Comparison of ENCODE assay signal across 9 cellular contexts in the genomic region with DNA sequence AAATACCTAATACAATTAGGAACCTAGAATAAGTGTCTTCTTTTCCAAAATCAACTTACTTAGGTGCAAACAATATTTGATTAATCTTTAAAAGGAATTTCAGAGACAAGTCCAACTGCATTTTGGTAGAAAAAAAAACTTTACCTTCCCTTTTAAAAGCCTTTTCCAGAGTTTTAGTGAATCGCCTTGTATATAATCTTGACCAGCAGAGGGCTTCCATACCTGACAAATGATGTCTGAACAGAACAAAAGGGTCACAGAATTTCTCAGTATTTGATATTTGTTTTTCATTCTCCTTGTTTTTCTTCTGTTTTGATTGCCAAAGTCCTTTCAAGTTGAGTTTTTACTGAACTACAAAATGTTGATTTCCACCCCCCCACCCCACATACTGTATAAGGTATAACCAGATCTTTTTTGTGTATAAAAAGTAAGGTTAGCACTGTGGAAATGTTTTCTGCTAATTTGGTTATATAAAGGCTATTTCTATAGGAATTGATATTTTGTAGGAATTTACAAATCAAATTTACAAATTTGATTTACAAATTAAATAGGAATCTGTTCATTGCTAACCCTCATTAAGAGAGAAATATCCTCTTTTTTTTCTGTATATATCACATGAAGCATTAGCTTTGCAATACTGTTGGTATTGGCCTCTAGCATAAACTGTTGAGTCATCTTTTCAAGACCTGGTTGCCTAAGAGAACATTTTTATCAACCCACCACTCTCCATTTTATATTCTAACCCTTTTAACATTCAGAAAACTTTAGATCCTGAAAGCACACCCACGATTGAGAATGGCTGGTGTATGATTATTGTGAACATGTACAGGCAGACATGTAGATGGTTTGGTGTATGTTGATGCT.
DNase-seq lines count a peak whose midpoint lies in the region; ATAC-seq, FAIRE-seq and TF ChIP-seq lines count a peak whose summit lies in the region.
"Had no signal": no experiment of that assay in that cellular context is flagged by ENCODE, and none has a peak within 500 bp of the region (broad histone marks: within the 10 kb centered on the region; RNA-seq: fewer than 3 reads in every experiment).

No MANE protein-coding gene starts in this region.

- H3K27ac ChIP-seq in brain microvascular endothelial cell, result no peak overlapping the region
- H3K27ac ChIP-seq: SJSA1 had no signal

- in situ Hi-C loops in brain microvascular endothelial cell (cut with HindIII; ENCODE audit: low pct_ligation_motif_present, low sequenced_read_pairs), result no loop called here

- TF ChIP-seq CTCF in brain microvascular endothelial cell (IDR thresholded peaks at IDR 0.05; ENCODE audit: low read depth, low read length, missing control alignments) (peak; percentile 50), nephron (IDR thresholded peaks at IDR 0.05; ENCODE audit: unreplicated experiment in 3 of 3) (peak; percentile 65 to 77 (median 70)), CD14-positive monocyte (IDR thresholded peaks at IDR 0.05) (no peak)

- TF ChIP-seq RAD21 in Ishikawa (IDR thresholded peaks at IDR 0.05; ENCODE audit: low read depth), result peak; percentile 57

- peak; percentile 51 for FAIRE-seq in G401.6 (lab: Jason Lieb, UNC)

- H3K4me1 Mint-ChIP-seq in nephron, result peaks cover 22% of the 10 kb centered on the region
- no peaks in the 10 kb centered on the region for H3K4me1 Mint-ChIP-seq in CD14-positive monocyte

- ATAC-seq in GM18520 (IDR thresholded peaks at IDR 0.05; ENCODE audit: unreplicated experiment) (no peak), HG03571 (IDR thresholded peaks at IDR 0.05; ENCODE audit: unreplicated experiment) (no peak), HG02623 (IDR thresholded peaks at IDR 0.05; ENCODE audit: unreplicated experiment) (no peak)

- intact Hi-C loops in CD14-positive monocyte (cut with micrococcal nuclease), result no loop called here

- TF ChIP-seq EP300 in Ishikawa (IDR thresholded peaks at IDR 0.05; ENCODE audit: borderline replicate concordance), result no peak

- H3K4me3 Mint-ChIP-seq in nephron (no peak overlapping the region), CD14-positive monocyte (no peak overlapping the region)

- H3K36me3 Mint-ChIP-seq in nephron (ENCODE audit: low read depth), result peaks cover 4% of the 10 kb centered on the region
- H3K36me3 Mint-ChIP-seq in CD14-positive monocyte, result no peaks in the 10 kb centered on the region

- H3K27ac Mint-ChIP-seq in nephron (peak overlapping the region; percentile 46 to 58 (median 50)), CD14-positive monocyte (no peak overlapping the region)

- DNase-seq in brain microvascular endothelial cell (peak; percentile 41), CD14-positive monocyte (ENCODE audit: low spot score) (no peak)

- no peaks in the 10 kb centered on the region for H3K9me3 Mint-ChIP-seq in nephron
- H3K9me3 Mint-ChIP-seq in CD14-positive monocyte, result peaks cover 0 to 6% (median 0%) of the 10 kb centered on the region in 7 donors

- no peak overlapping the region for H3K4me3 ChIP-seq in brain microvascular endothelial cell (ENCODE audit: low read depth, low read length)
- H3K4me3 ChIP-seq: SJSA1 had no signal

- H3K27me3 ChIP-seq in brain microvascular endothelial cell (replicated peaks), result no peaks in the 10 kb centered on the region
- H3K27me3 ChIP-seq: SJSA1 had no signal

- peaks cover 5% of the 10 kb centered on the region for H3K27me3 Mint-ChIP-seq in nephron (ENCODE audit: low read depth)
- H3K27me3 Mint-ChIP-seq in CD14-positive monocyte (ENCODE audit: low read depth in 3 of 3), result peaks cover 0 to 5% (median 3%) of the 10 kb centered on the region in 3 donors

- H3K36me3 ChIP-seq in brain microvascular endothelial cell (replicated peaks), result no peaks in the 10 kb centered on the region
- H3K36me3 ChIP-seq: SJSA1 had no signal

TF ChIP-seq in Ishikawa, 13 proteins besides CTCF, POLR2A, EP300 and RAD21:
- TF ChIP-seq ZBTB7A (IDR thresholded peaks at IDR 0.05; ENCODE audit: low read depth) (no peak), CEBPB (IDR thresholded peaks at IDR 0.05) (no peak), TEAD4 (IDR thresholded peaks at IDR 0.05) (no peak), TCF12 (IDR thresholded peaks at IDR 0.05; ENCODE audit: low read depth) (no peak), CREB1 (IDR thresholded peaks at IDR 0.05; ENCODE audit: low read depth) (no peak), YY1 (IDR thresholded peaks at IDR 0.05; ENCODE audit: low read depth) (no peak), NFIC (IDR thresholded peaks at IDR 0.05) (no peak), FOXM1 (IDR thresholded peaks at IDR 0.05; ENCODE audit: borderline replicate concordance, low read depth) (no peak), TAF1 (IDR thresholded peaks at IDR 0.05; ENCODE audit: low read depth) (no peak), EGR1 (IDR thresholded peaks at IDR 0.05) (no peak)
- TF ChIP-seq, protein P1, sequence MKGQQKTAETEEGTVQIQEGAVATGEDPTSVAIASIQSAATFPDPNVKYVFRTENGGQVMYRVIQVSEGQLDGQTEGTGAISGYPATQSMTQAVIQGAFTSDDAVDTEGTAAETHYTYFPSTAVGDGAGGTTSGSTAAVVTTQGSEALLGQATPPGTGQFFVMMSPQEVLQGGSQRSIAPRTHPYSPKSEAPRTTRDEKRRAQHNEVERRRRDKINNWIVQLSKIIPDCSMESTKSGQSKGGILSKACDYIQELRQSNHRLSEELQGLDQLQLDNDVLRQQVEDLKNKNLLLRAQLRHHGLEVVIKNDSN (IDR thresholded peaks at IDR 0.05), result no peak
- TF ChIP-seq, protein P2, sequence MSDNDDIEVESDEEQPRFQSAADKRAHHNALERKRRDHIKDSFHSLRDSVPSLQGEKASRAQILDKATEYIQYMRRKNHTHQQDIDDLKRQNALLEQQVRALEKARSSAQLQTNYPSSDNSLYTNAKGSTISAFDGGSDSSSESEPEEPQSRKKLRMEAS (IDR thresholded peaks at IDR 0.05), result no peak
- TF ChIP-seq, protein P3, sequence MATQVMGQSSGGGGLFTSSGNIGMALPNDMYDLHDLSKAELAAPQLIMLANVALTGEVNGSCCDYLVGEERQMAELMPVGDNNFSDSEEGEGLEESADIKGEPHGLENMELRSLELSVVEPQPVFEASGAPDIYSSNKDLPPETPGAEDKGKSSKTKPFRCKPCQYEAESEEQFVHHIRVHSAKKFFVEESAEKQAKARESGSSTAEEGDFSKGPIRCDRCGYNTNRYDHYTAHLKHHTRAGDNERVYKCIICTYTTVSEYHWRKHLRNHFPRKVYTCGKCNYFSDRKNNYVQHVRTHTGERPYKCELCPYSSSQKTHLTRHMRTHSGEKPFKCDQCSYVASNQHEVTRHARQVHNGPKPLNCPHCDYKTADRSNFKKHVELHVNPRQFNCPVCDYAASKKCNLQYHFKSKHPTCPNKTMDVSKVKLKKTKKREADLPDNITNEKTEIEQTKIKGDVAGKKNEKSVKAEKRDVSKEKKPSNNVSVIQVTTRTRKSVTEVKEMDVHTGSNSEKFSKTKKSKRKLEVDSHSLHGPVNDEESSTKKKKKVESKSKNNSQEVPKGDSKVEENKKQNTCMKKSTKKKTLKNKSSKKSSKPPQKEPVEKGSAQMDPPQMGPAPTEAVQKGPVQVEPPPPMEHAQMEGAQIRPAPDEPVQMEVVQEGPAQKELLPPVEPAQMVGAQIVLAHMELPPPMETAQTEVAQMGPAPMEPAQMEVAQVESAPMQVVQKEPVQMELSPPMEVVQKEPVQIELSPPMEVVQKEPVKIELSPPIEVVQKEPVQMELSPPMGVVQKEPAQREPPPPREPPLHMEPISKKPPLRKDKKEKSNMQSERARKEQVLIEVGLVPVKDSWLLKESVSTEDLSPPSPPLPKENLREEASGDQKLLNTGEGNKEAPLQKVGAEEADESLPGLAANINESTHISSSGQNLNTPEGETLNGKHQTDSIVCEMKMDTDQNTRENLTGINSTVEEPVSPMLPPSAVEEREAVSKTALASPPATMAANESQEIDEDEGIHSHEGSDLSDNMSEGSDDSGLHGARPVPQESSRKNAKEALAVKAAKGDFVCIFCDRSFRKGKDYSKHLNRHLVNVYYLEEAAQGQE (IDR thresholded peaks at IDR 0.05; ENCODE audit: low read depth), result no peak

Comparison
In these comparisons a context has a peak if more than half of its experiments do, and no peak if none do; other contexts are left out.
1. H3K27ac Mint-ChIP-seq: peak in nephron (3 of 3); none in CD14-positive monocyte (0 of 7).